ENCODE assay signal across 2 cellular contexts in the genomic region with DNA sequence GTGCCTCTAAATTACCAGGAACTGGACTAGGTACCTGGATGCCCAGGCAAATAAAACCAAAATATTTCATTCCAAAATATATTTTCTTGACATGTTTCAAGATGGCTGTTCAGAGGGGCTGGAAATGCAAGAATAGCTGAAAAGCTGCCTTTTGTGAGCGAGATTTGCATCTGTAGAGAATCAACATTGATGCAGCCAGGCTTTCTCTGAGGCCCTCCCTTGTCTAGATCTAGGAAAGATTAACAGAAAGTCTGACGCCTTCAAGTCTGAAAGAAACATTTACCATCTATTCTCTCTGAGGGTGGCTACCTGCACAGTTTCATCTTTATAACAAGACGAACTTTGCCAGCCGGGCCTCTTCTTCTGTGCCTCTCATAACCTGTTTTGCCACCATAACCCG.
TF ChIP-seq lines count a peak whose summit lies in the region.

No MANE protein-coding gene starts in this region.

TF ChIP-seq in GM23338, 12 proteins besides CTCF, POLR2A, EP300 and RAD21 (continued from another document):
- TF ChIP-seq, protein P1, sequence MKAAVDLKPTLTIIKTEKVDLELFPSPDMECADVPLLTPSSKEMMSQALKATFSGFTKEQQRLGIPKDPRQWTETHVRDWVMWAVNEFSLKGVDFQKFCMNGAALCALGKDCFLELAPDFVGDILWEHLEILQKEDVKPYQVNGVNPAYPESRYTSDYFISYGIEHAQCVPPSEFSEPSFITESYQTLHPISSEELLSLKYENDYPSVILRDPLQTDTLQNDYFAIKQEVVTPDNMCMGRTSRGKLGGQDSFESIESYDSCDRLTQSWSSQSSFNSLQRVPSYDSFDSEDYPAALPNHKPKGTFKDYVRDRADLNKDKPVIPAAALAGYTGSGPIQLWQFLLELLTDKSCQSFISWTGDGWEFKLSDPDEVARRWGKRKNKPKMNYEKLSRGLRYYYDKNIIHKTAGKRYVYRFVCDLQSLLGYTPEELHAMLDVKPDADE (IDR thresholded peaks at IDR 0.05): no peak
- no peak for TF ChIP-seq POLR2AphosphoS5 (IDR thresholded peaks at IDR 0.05; ENCODE audit: low read depth)
- no peak for TF ChIP-seq ZNF331 (CRISPR knock-in tag; IDR thresholded peaks at IDR 0.05; ENCODE audit: low read depth)
- TF ChIP-seq, protein P2, sequence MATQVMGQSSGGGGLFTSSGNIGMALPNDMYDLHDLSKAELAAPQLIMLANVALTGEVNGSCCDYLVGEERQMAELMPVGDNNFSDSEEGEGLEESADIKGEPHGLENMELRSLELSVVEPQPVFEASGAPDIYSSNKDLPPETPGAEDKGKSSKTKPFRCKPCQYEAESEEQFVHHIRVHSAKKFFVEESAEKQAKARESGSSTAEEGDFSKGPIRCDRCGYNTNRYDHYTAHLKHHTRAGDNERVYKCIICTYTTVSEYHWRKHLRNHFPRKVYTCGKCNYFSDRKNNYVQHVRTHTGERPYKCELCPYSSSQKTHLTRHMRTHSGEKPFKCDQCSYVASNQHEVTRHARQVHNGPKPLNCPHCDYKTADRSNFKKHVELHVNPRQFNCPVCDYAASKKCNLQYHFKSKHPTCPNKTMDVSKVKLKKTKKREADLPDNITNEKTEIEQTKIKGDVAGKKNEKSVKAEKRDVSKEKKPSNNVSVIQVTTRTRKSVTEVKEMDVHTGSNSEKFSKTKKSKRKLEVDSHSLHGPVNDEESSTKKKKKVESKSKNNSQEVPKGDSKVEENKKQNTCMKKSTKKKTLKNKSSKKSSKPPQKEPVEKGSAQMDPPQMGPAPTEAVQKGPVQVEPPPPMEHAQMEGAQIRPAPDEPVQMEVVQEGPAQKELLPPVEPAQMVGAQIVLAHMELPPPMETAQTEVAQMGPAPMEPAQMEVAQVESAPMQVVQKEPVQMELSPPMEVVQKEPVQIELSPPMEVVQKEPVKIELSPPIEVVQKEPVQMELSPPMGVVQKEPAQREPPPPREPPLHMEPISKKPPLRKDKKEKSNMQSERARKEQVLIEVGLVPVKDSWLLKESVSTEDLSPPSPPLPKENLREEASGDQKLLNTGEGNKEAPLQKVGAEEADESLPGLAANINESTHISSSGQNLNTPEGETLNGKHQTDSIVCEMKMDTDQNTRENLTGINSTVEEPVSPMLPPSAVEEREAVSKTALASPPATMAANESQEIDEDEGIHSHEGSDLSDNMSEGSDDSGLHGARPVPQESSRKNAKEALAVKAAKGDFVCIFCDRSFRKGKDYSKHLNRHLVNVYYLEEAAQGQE (IDR thresholded peaks at IDR 0.05; ENCODE audit: unreplicated experiment): no peak

TF ChIP-seq in WTC11, 78 proteins besides CTCF, POLR2A, EP300 and RAD21 (continued from another document):
- TF ChIP-seq, protein P3, sequence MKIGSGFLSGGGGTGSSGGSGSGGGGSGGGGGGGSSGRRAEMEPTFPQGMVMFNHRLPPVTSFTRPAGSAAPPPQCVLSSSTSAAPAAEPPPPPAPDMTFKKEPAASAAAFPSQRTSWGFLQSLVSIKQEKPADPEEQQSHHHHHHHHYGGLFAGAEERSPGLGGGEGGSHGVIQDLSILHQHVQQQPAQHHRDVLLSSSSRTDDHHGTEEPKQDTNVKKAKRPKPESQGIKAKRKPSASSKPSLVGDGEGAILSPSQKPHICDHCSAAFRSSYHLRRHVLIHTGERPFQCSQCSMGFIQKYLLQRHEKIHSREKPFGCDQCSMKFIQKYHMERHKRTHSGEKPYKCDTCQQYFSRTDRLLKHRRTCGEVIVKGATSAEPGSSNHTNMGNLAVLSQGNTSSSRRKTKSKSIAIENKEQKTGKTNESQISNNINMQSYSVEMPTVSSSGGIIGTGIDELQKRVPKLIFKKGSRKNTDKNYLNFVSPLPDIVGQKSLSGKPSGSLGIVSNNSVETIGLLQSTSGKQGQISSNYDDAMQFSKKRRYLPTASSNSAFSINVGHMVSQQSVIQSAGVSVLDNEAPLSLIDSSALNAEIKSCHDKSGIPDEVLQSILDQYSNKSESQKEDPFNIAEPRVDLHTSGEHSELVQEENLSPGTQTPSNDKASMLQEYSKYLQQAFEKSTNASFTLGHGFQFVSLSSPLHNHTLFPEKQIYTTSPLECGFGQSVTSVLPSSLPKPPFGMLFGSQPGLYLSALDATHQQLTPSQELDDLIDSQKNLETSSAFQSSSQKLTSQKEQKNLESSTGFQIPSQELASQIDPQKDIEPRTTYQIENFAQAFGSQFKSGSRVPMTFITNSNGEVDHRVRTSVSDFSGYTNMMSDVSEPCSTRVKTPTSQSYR (CRISPR knock-in tag; IDR thresholded peaks at IDR 0.05): no peak
- no peak for TF ChIP-seq MYBL2 (CRISPR knock-in tag; IDR thresholded peaks at IDR 0.05)
- no peak for TF ChIP-seq SMAD3 (CRISPR knock-in tag; IDR thresholded peaks at IDR 0.05; ENCODE audit: borderline replicate concordance)
- no peak for TF ChIP-seq GTF2I (CRISPR knock-in tag; conservative IDR thresholded peaks at IDR 0.05)
- TF ChIP-seq, protein P4, sequence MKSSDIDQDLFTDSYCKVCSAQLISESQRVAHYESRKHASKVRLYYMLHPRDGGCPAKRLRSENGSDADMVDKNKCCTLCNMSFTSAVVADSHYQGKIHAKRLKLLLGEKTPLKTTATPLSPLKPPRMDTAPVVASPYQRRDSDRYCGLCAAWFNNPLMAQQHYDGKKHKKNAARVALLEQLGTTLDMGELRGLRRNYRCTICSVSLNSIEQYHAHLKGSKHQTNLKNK (CRISPR knock-in tag; IDR thresholded peaks at IDR 0.05): no peak
- TF ChIP-seq EMX1 (CRISPR knock-in tag; IDR thresholded peaks at IDR 0.05): no peak
- no peak for TF ChIP-seq TEAD4 (CRISPR knock-in tag; IDR thresholded peaks at IDR 0.05)
- TF ChIP-seq, protein P5, sequence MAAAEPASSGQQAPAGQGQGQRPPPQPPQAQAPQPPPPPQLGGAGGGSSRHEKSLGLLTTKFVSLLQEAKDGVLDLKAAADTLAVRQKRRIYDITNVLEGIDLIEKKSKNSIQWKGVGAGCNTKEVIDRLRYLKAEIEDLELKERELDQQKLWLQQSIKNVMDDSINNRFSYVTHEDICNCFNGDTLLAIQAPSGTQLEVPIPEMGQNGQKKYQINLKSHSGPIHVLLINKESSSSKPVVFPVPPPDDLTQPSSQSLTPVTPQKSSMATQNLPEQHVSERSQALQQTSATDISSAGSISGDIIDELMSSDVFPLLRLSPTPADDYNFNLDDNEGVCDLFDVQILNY (CRISPR knock-in tag; IDR thresholded peaks at IDR 0.05): no peak
- no peak for TF ChIP-seq RELA (CRISPR knock-in tag; IDR thresholded peaks at IDR 0.05; ENCODE audit: borderline replicate concordance)
- no peak for TF ChIP-seq CREB1 (CRISPR knock-in tag; IDR thresholded peaks at IDR 0.05)
- no peak for TF ChIP-seq MXD4 (CRISPR knock-in tag; IDR thresholded peaks at IDR 0.05; ENCODE audit: borderline replicate concordance)
